Comparison of ENCODE assay signal across 21 cellular contexts in genomic region chr5:128850049-128850448, GRCh38.
DNase-seq lines count a peak whose midpoint lies in the region; ATAC-seq, FAIRE-seq and TF ChIP-seq lines count a peak whose summit lies in the region.
"Had no signal": no experiment of that assay in that cellular context is flagged by ENCODE, and none has a peak within 500 bp of the region (broad histone marks: within the 10 kb centered on the region; RNA-seq: fewer than 3 reads in every experiment).

No MANE protein-coding gene starts in this region.

- intact Hi-C loops in K562 (cut with micrococcal nuclease) = no loop called here

- H3K27me3 ChIP-seq in K562 (ENCODE audit: control insufficient read depth in 2 of 2, insufficient read depth in 2 of 2, low read length in 2 of 2) = no peaks in the 10 kb centered on the region
- H3K27me3 ChIP-seq: BLaER1 treated with 17β-estradiol and CSF1 and Interleukin-3, amounts not matched to agents 10 nM and 100 nM had no signal

- no peaks in the 10 kb centered on the region for H4K20me1 ChIP-seq in K562 (replicated peaks; ENCODE audit: control insufficient read depth, insufficient read depth, low read length)
- H4K20me1 ChIP-seq: BLaER1 treated with 17β-estradiol and CSF1 and Interleukin-3, amounts not matched to agents 10 nM and 100 nM had no signal

- DNase-seq in DMS53 (lab: John Stamatoyannopoulos, UW) (peak; percentile 9), DMS53 treated with DMSO at 0.1 percent for 48 hours (lab: John Stamatoyannopoulos, UW; ENCODE audit: unreplicated experiment) (no peak), K562 (ENCODE audit: extremely low read depth in 1 of 4, low spot score in 3 of 4) (no peak), RCC 7860 (ENCODE audit: low spot score) (no peak), NCI-H1694 (lab: John Stamatoyannopoulos, UW) (no peak)
- DNase-seq: AML-193; Caco-2; Calu3; CD4-positive, alpha-beta T cell; CD8-positive, alpha-beta T cell; DMS79 treated with DMSO at 0.1 percent for 48 hours; GF-D8 had no signal

- CTCF ChIA-PET in K562 (lab: Yijun Ruan, JAX; ENCODE audit: low intra/inter-chr PET ratio) = no interaction called here

- no peak overlapping the region for H3K4me2 ChIP-seq in K562 (ENCODE audit: insufficient read depth, low read length)
- H3K4me2 ChIP-seq: A549; BLaER1 treated with 17β-estradiol and CSF1 and Interleukin-3, amounts not matched to agents 10 nM and 100 nM had no signal

- no peak overlapping the region for H3K9ac ChIP-seq in K562 (ENCODE audit: insufficient read depth in 1 of 2, low read depth in 2 of 2, low read length in 2 of 2)
- H3K9ac ChIP-seq: BLaER1 treated with 17β-estradiol and CSF1 and Interleukin-3, amounts not matched to agents 10 nM and 100 nM had no signal

- FAIRE-seq in K562 (lab: Jason Lieb, UNC) (no peak), RCC 7860 (lab: Jason Lieb, UNC) (no peak)
- FAIRE-seq: A549, D721Med, G401.6, GM12878, GM12892, GM18507 had no signal

- no peaks in the 10 kb centered on the region for H3K4me1 ChIP-seq in K562 (replicated peaks in 1 of 2; ENCODE audit: control insufficient read depth in 2 of 2, insufficient read depth in 2 of 2, low read length in 2 of 2)
- H3K4me1 ChIP-seq: A549; BLaER1 treated with 17β-estradiol and CSF1 and Interleukin-3, amounts not matched to agents 10 nM and 100 nM had no signal

- H3K36me3 ChIP-seq in K562 (ENCODE audit: control insufficient read depth, insufficient read depth, low read length) = no peaks in the 10 kb centered on the region
- H3K36me3 ChIP-seq: BLaER1 treated with 17β-estradiol and CSF1 and Interleukin-3, amounts not matched to agents 10 nM and 100 nM had no signal

- TF ChIP-seq CTCF in K562 (IDR thresholded peaks at IDR 0.05 in 2 of 3, conservative IDR thresholded peaks at IDR 0.05 in 1 of 3; ENCODE audit: insufficient read depth in 2 of 3, low read depth in 1 of 3, low read length in 3 of 3) = no peak

- H3K27ac ChIP-seq in K562 (ENCODE audit: extremely low read depth, low read depth, low read length) = no peak overlapping the region
- H3K27ac ChIP-seq: 22Rv1; A549; BLaER1 treated with 17β-estradiol and CSF1 and Interleukin-3, amounts not matched to agents 10 nM and 100 nM; C4-2B had no signal

- POLR2A ChIA-PET in K562 (lab: Yijun Ruan, JAX) = no interaction called here

- no peak for TF ChIP-seq POLR2A in K562 (conservative IDR thresholded peaks at IDR 0.05)

- no peaks in the 10 kb centered on the region for H3K9me3 ChIP-seq in K562 (replicated peaks; ENCODE audit: control insufficient read depth, insufficient read depth, low read depth, low read length)

- H3K9me1 ChIP-seq in K562 (ENCODE audit: control insufficient read depth, insufficient read depth, low read length) = no peaks in the 10 kb centered on the region

- no peaks in the 10 kb centered on the region for H3K79me2 ChIP-seq in K562 (ENCODE audit: control insufficient read depth, insufficient read depth, low read length)

- TF ChIP-seq RAD21 in K562 (CRISPR knock-in tag; conservative IDR thresholded peaks at IDR 0.05 in 1 of 2, IDR thresholded peaks at IDR 0.05 in 1 of 2) = no peak

- no peak for TF ChIP-seq EP300 in K562 (IDR thresholded peaks at IDR 0.05; ENCODE audit: low read length)

- no TSS peak for BruUV-seq in K562 (replicated peaks; lab: Mats Ljungman, UMichigan)

- H3K4me3 ChIP-seq in K562 = no peak overlapping the region
- H3K4me3 ChIP-seq: A549; BLaER1 treated with 17β-estradiol and CSF1 and Interleukin-3, amounts not matched to agents 10 nM and 100 nM; GM12878 had no signal

- no peak for ATAC-seq in K562
- ATAC-seq: A549; CD8-positive, alpha-beta T cell; GM12878 had no signal

- in situ Hi-C loops in K562 (cut with MboI) = no loop called here

- H2AFZ ChIP-seq in K562 (ENCODE audit: low read depth, low read length) = no peak overlapping the region

TF ChIP-seq in K562, 482 proteins besides CTCF, POLR2A, EP300 and RAD21 (continues in another document):
- TF ChIP-seq ZNF318 (IDR thresholded peaks at IDR 0.05; ENCODE audit: borderline replicate concordance in 1 of 2, low read depth in 1 of 2) (no peak), POLR3A (IDR thresholded peaks at IDR 0.05; ENCODE audit: borderline replicate concordance, extremely low read depth, insufficient read depth, insufficient read length) (no peak), DLX4 (CRISPR knock-in tag; IDR thresholded peaks at IDR 0.05) (no peak), ZSCAN29 (IDR thresholded peaks at IDR 0.05) (no peak), KDM5B (IDR thresholded peaks at IDR 0.05; ENCODE audit: insufficient replicate concordance, low read depth, low read length) (no peak), ESRRA (IDR thresholded peaks at IDR 0.05; ENCODE audit: borderline replicate concordance, low read depth) (no peak), ZNF398 (CRISPR knock-in tag; IDR thresholded peaks at IDR 0.05) (no peak)
